ENCODE assay signal across 1 cellular context in the genomic region with DNA sequence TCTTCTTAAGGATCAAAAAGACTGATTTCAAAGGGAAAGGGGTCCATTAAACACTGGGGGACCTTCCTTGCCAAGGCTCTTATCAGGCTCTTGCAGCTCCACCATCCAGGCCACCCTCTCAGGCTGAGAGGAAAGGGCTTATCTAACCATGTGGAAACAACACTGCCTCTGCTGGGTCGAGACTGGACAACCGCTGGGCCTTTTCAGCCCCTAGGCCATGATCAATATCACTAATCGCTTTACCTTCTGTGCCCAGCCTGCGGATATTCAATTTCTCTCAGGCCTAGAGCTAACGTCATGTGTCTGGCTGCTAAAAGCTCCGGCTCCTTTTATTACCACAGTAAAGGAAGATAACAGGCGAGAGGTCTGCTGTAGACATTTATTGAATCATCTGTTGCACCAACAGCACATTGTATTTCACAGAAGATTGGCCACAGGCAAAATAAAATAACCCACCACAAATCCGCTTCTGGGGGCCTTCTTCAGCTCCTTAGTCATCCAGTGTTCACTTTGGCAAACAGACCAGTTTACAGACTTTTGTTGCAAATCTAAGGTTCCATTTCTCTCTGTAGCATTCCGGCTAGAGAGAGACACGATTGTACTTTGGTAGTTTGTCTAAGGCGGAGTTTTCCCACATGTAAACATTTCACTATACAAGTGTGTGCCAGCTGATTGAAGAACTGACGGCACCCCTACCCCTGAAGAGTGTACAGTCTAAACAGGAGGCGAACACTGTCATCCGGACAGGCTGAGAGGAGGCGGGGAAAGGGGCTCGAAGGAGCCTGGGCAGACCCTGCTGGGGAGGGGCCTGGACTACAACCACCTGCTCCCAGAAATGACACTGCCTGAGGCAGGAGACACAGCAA.
A peak's percentile ranks its signal among the peaks of the same experiment; 100 is the strongest.
TF ChIP-seq lines count a peak whose summit lies in the region.

No MANE protein-coding gene starts in this region.

TF ChIP-seq in HepG2, 621 proteins besides CTCF, POLR2A, EP300 and RAD21 (continued from another document and continues in another):
- TF ChIP-seq ZBTB21 (CRISPR knock-in tag; IDR thresholded peaks at IDR 0.05) (no peak), MEIS2 (CRISPR knock-in tag; IDR thresholded peaks at IDR 0.05) (no peak), CEBPB (IDR thresholded peaks at IDR 0.05; ENCODE audit: borderline replicate concordance, low read depth, low read length) (no peak), CENPX (CRISPR knock-in tag; IDR thresholded peaks at IDR 0.05) (no peak), RARG (CRISPR knock-in tag; IDR thresholded peaks at IDR 0.05; ENCODE audit: low read depth) (no peak), TOPORS (CRISPR knock-in tag; IDR thresholded peaks at IDR 0.05) (no peak), NFYC (CRISPR knock-in tag; IDR thresholded peaks at IDR 0.05) (no peak), SMAD1 (CRISPR knock-in tag; IDR thresholded peaks at IDR 0.05; ENCODE audit: borderline replicate concordance, low read depth) (no peak), NCOA5 (CRISPR knock-in tag; IDR thresholded peaks at IDR 0.05) (no peak), TRIM24 (CRISPR knock-in tag; IDR thresholded peaks at IDR 0.05) (no peak), ZZZ3 (CRISPR knock-in tag; IDR thresholded peaks at IDR 0.05; ENCODE audit: borderline replicate concordance) (no peak), GABPA (IDR thresholded peaks at IDR 0.05; ENCODE audit: low read depth, low read length) (no peak), GABPA (CRISPR knock-in tag; IDR thresholded peaks at IDR 0.05; ENCODE audit: low read depth) (0 out of 2 replicates have a peak, but pooled peaks have one; percentile 20), SRF (IDR thresholded peaks at IDR 0.05; ENCODE audit: low read depth, low read length) (no peak), SMARCC2 (IDR thresholded peaks at IDR 0.05) (no peak), ZNF326 (CRISPR knock-in tag; IDR thresholded peaks at IDR 0.05; ENCODE audit: borderline replicate concordance) (no peak), YY1 (IDR thresholded peaks at IDR 0.05; ENCODE audit: insufficient read depth, insufficient replicate concordance, low read depth, low read length) (no peak), ZNF550 (CRISPR knock-in tag; IDR thresholded peaks at IDR 0.05; ENCODE audit: borderline replicate concordance) (no peak), HNRNPUL1 (IDR thresholded peaks at IDR 0.05; ENCODE audit: low read depth, low read length) (no peak), ELF3 (CRISPR knock-in tag; IDR thresholded peaks at IDR 0.05) (peak; percentile 49; the same call in 1 of the 2 replicates), FOXK2 (IDR thresholded peaks at IDR 0.05) (no peak), CHD4 (IDR thresholded peaks at IDR 0.05; ENCODE audit: borderline replicate concordance, low read length) (no peak), EZH2 (conservative IDR thresholded peaks at IDR 0.05; ENCODE audit: low read depth, low read length) (no peak), PTBP1 (IDR thresholded peaks at IDR 0.05; ENCODE audit: low read depth, low read length, poor library complexity, severe bottlenecking) (no peak), ZSCAN29 (CRISPR knock-in tag; conservative IDR thresholded peaks at IDR 0.05) (peak; percentile 54; the same call in 1 of the 2 replicates), ATRX (CRISPR knock-in tag; IDR thresholded peaks at IDR 0.05; ENCODE audit: borderline replicate concordance) (no peak), SIN3B (IDR thresholded peaks at IDR 0.05; ENCODE audit: low read length) (no peak), MTA1 (CRISPR knock-in tag; IDR thresholded peaks at IDR 0.05; ENCODE audit: borderline replicate concordance) (no peak), POLR2AphosphoS2 (IDR thresholded peaks at IDR 0.05; ENCODE audit: low read depth, low read length) (no peak), ZFP37 (CRISPR knock-in tag; IDR thresholded peaks at IDR 0.05; ENCODE audit: borderline replicate concordance) (no peak), U2AF2 (IDR thresholded peaks at IDR 0.05; ENCODE audit: low read depth, low read length) (no peak), ISL2 (CRISPR knock-in tag; IDR thresholded peaks at IDR 0.05) (no peak), RFX3 (CRISPR knock-in tag; IDR thresholded peaks at IDR 0.05) (no peak), ZNF331 (CRISPR knock-in tag; IDR thresholded peaks at IDR 0.05) (no peak), REXO4 (CRISPR knock-in tag; IDR thresholded peaks at IDR 0.05; ENCODE audit: borderline replicate concordance) (no peak), HNRNPK (IDR thresholded peaks at IDR 0.05; ENCODE audit: low read depth, low read length, poor library complexity, severe bottlenecking) (no peak), ZNF747 (CRISPR knock-in tag; IDR thresholded peaks at IDR 0.05; ENCODE audit: borderline replicate concordance) (no peak), PHF21A (CRISPR knock-in tag; IDR thresholded peaks at IDR 0.05) (peak; percentile 88)
- TF ChIP-seq, protein P1, sequence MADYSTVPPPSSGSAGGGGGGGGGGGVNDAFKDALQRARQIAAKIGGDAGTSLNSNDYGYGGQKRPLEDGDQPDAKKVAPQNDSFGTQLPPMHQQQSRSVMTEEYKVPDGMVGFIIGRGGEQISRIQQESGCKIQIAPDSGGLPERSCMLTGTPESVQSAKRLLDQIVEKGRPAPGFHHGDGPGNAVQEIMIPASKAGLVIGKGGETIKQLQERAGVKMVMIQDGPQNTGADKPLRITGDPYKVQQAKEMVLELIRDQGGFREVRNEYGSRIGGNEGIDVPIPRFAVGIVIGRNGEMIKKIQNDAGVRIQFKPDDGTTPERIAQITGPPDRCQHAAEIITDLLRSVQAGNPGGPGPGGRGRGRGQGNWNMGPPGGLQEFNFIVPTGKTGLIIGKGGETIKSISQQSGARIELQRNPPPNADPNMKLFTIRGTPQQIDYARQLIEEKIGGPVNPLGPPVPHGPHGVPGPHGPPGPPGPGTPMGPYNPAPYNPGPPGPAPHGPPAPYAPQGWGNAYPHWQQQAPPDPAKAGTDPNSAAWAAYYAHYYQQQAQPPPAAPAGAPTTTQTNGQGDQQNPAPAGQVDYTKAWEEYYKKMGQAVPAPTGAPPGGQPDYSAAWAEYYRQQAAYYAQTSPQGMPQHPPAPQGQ (CRISPR knock-in tag; IDR thresholded peaks at IDR 0.05; ENCODE audit: borderline replicate concordance): 0 out of 2 replicates have a peak, but pooled peaks have one; percentile 37
- TF ChIP-seq, protein P2, sequence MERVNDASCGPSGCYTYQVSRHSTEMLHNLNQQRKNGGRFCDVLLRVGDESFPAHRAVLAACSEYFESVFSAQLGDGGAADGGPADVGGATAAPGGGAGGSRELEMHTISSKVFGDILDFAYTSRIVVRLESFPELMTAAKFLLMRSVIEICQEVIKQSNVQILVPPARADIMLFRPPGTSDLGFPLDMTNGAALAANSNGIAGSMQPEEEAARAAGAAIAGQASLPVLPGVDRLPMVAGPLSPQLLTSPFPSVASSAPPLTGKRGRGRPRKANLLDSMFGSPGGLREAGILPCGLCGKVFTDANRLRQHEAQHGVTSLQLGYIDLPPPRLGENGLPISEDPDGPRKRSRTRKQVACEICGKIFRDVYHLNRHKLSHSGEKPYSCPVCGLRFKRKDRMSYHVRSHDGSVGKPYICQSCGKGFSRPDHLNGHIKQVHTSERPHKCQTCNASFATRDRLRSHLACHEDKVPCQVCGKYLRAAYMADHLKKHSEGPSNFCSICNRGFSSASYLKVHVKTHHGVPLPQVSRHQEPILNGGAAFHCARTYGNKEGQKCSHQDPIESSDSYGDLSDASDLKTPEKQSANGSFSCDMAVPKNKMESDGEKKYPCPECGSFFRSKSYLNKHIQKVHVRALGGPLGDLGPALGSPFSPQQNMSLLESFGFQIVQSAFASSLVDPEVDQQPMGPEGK (CRISPR knock-in tag; IDR thresholded peaks at IDR 0.05): peak; percentile 57; the same call in 1 of the 2 replicates
- TF ChIP-seq, protein P3, sequence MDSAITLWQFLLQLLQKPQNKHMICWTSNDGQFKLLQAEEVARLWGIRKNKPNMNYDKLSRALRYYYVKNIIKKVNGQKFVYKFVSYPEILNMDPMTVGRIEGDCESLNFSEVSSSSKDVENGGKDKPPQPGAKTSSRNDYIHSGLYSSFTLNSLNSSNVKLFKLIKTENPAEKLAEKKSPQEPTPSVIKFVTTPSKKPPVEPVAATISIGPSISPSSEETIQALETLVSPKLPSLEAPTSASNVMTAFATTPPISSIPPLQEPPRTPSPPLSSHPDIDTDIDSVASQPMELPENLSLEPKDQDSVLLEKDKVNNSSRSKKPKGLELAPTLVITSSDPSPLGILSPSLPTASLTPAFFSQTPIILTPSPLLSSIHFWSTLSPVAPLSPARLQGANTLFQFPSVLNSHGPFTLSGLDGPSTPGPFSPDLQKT (CRISPR knock-in tag; IDR thresholded peaks at IDR 0.05; ENCODE audit: borderline replicate concordance): no peak
- TF ChIP-seq, protein P4, sequence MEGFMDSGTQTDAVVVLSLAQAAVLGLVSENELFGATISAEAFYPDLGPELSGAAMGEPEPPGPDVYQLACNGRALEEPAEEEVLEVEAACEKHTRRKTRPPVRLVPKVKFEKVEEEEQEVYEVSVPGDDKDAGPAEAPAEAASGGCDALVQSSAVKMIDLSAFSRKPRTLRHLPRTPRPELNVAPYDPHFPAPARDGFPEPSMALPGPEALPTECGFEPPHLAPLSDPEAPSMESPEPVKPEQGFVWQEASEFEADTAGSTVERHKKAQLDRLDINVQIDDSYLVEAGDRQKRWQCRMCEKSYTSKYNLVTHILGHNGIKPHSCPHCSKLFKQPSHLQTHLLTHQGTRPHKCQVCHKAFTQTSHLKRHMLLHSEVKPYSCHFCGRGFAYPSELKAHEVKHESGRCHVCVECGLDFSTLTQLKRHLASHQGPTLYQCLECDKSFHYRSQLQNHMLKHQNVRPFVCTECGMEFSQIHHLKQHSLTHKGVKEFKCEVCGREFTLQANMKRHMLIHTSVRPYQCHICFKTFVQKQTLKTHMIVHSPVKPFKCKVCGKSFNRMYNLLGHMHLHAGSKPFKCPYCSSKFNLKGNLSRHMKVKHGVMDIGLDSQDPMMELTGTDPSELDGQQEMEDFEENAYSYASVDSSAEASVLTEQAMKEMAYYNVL (CRISPR knock-in tag; IDR thresholded peaks at IDR 0.05; ENCODE audit: borderline replicate concordance): no peak
- TF ChIP-seq, protein P5, sequence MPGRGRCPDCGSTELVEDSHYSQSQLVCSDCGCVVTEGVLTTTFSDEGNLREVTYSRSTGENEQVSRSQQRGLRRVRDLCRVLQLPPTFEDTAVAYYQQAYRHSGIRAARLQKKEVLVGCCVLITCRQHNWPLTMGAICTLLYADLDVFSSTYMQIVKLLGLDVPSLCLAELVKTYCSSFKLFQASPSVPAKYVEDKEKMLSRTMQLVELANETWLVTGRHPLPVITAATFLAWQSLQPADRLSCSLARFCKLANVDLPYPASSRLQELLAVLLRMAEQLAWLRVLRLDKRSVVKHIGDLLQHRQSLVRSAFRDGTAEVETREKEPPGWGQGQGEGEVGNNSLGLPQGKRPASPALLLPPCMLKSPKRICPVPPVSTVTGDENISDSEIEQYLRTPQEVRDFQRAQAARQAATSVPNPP (CRISPR knock-in tag; IDR thresholded peaks at IDR 0.05): no peak
- TF ChIP-seq, protein P6, sequence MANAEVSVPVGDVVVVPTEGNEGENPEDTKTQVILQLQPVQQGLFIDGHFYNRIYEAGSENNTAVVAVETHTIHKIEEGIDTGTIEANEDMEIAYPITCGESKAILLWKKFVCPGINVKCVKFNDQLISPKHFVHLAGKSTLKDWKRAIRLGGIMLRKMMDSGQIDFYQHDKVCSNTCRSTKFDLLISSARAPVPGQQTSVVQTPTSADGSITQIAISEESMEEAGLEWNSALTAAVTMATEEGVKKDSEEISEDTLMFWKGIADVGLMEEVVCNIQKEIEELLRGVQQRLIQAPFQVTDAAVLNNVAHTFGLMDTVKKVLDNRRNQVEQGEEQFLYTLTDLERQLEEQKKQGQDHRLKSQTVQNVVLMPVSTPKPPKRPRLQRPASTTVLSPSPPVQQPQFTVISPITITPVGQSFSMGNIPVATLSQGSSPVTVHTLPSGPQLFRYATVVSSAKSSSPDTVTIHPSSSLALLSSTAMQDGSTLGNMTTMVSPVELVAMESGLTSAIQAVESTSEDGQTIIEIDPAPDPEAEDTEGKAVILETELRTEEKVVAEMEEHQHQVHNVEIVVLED (CRISPR knock-in tag; IDR thresholded peaks at IDR 0.05; ENCODE audit: borderline replicate concordance): no peak
- TF ChIP-seq, protein P7, sequence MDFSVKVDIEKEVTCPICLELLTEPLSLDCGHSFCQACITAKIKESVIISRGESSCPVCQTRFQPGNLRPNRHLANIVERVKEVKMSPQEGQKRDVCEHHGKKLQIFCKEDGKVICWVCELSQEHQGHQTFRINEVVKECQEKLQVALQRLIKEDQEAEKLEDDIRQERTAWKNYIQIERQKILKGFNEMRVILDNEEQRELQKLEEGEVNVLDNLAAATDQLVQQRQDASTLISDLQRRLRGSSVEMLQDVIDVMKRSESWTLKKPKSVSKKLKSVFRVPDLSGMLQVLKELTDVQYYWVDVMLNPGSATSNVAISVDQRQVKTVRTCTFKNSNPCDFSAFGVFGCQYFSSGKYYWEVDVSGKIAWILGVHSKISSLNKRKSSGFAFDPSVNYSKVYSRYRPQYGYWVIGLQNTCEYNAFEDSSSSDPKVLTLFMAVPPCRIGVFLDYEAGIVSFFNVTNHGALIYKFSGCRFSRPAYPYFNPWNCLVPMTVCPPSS (IDR thresholded peaks at IDR 0.05): no peak
- TF ChIP-seq, protein P8, sequence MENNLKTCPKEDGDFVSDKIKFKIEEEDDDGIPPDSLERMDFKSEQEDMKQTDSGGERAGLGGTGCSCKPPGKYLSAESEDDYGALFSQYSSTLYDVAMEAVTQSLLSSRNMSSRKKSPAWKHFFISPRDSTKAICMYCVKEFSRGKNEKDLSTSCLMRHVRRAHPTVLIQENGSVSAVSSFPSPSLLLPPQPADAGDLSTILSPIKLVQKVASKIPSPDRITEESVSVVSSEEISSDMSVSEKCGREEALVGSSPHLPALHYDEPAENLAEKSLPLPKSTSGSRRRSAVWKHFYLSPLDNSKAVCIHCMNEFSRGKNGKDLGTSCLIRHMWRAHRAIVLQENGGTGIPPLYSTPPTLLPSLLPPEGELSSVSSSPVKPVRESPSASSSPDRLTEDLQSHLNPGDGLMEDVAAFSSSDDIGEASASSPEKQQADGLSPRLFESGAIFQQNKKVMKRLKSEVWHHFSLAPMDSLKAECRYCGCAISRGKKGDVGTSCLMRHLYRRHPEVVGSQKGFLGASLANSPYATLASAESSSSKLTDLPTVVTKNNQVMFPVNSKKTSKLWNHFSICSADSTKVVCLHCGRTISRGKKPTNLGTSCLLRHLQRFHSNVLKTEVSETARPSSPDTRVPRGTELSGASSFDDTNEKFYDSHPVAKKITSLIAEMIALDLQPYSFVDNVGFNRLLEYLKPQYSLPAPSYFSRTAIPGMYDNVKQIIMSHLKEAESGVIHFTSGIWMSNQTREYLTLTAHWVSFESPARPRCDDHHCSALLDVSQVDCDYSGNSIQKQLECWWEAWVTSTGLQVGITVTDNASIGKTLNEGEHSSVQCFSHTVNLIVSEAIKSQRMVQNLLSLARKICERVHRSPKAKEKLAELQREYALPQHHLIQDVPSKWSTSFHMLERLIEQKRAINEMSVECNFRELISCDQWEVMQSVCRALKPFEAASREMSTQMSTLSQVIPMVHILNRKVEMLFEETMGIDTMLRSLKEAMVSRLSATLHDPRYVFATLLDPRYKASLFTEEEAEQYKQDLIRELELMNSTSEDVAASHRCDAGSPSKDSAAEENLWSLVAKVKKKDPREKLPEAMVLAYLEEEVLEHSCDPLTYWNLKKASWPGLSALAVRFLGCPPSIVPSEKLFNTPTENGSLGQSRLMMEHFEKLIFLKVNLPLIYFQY (CRISPR knock-in tag; IDR thresholded peaks at IDR 0.05; ENCODE audit: borderline replicate concordance): no peak
- TF ChIP-seq, protein P9, sequence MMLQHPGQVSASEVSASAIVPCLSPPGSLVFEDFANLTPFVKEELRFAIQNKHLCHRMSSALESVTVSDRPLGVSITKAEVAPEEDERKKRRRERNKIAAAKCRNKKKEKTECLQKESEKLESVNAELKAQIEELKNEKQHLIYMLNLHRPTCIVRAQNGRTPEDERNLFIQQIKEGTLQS (CRISPR knock-in tag; IDR thresholded peaks at IDR 0.05): no peak
